In genomic region chr11:22920939-22921565, GRCh38 we compare ENCODE assay signal across 7 cellular contexts.
DNase-seq lines count a peak whose midpoint lies in the region; ATAC-seq and TF ChIP-seq lines count a peak whose summit lies in the region.

No MANE protein-coding gene starts in this region.

- H3K36me3 ChIP-seq in thyroid gland = no peaks in the 10 kb centered on the region

- H3K27ac Mint-ChIP-seq in activated naive CD8-positive, alpha-beta T cell treated with anti-CD3 and anti-CD28 coated beads, Interleukin-2, amount 50 U/mL, for 24 hours = no peak overlapping the region

- intact Hi-C loops in thyroid gland (cut with DNase I) = no loop called here

- no peaks in the 10 kb centered on the region for H3K9me3 ChIP-seq in thyroid gland

- H3K4me1 Mint-ChIP-seq in activated naive CD8-positive, alpha-beta T cell treated with anti-CD3 and anti-CD28 coated beads, Interleukin-2, amount 50 U/mL, for 24 hours = peaks cover 5% of the 10 kb centered on the region

- TF ChIP-seq CTCF in thyroid gland (IDR thresholded peaks at IDR 0.05) = peak in 5 of 6 experiments; percentile 18 to 70 (median 48)

- no peaks in the 10 kb centered on the region for H3K27me3 Mint-ChIP-seq in activated naive CD8-positive, alpha-beta T cell treated with anti-CD3 and anti-CD28 coated beads, Interleukin-2, amount 50 U/mL, for 24 hours

- no peak for TF ChIP-seq POLR2A in thyroid gland (IDR thresholded peaks at IDR 0.05)

- no peaks in the 10 kb centered on the region for H3K4me1 ChIP-seq in thyroid gland

- H3K27me3 ChIP-seq in thyroid gland = no peaks in the 10 kb centered on the region

- peak; percentile 82 for ATAC-seq in GM19025 (IDR thresholded peaks at IDR 0.05; ENCODE audit: low read depth, unreplicated experiment)
- peak; percentile 77 for ATAC-seq in HG03060 (IDR thresholded peaks at IDR 0.05; ENCODE audit: low read depth, unreplicated experiment)
- ATAC-seq in activated naive CD8-positive, alpha-beta T cell treated with anti-CD3 and anti-CD28 coated beads, Interleukin-2, amount 50 U/mL, for 24 hours = peak; percentile 72

- no peak overlapping the region for H3K4me3 Mint-ChIP-seq in activated naive CD8-positive, alpha-beta T cell treated with anti-CD3 and anti-CD28 coated beads, Interleukin-2, amount 50 U/mL, for 24 hours

- H3K9me3 Mint-ChIP-seq in activated naive CD8-positive, alpha-beta T cell treated with anti-CD3 and anti-CD28 coated beads, Interleukin-2, amount 50 U/mL, for 24 hours = no peaks in the 10 kb centered on the region

- H3K4me3 ChIP-seq in thyroid gland (replicated peaks in 1 of 3) = no peak overlapping the region

- DNase-seq in DMS79 treated with DMSO at 0.1 percent for 48 hours (lab: John Stamatoyannopoulos, UW) (peak; percentile 46), NCI-H2107 (lab: John Stamatoyannopoulos, UW) (peak; percentile 18), iPS DF 4.7 (ENCODE audit: extremely low read depth, low spot score) (peak; percentile 30), thyroid gland (peak; percentile 10 to 20)
- DNase-seq in activated naive CD8-positive, alpha-beta T cell treated with anti-CD3 and anti-CD28 coated beads, Interleukin-2, amount 50 U/mL, for 24 hours = no peak

- no peaks in the 10 kb centered on the region for H3K36me3 Mint-ChIP-seq in activated naive CD8-positive, alpha-beta T cell treated with anti-CD3 and anti-CD28 coated beads, Interleukin-2, amount 50 U/mL, for 24 hours (ENCODE audit: low read depth)

- no peak overlapping the region for H3K27ac ChIP-seq in thyroid gland

- WGBS in thyroid gland, 2 donors = 51 to 54% methylated on average over 5 of the region's 5 CpGs
